ENCODE assay signal across 13 cellular contexts in the genomic region with DNA sequence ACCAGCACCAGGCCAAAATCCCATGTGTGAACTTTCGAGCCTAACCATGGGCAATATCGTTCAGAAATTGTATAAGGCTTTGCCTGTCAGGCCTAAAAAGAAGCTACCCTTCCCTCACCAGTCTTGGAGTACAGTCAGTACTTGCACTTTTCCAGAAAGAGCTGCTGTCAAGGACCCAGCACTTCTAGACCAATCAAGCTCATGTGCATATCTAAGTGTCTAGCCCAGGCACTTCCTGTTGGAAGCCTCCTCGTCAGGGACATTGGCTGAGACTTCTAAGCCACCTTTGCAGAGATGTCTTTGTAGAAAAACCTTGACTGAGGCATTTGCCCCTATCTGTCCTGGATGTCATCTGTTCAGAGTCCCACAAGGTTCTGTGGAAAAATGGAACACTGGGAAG.
"Had no signal": no experiment of that assay in that cellular context is flagged by ENCODE, and none has a peak within 500 bp of the region (broad histone marks: within the 10 kb centered on the region; RNA-seq: fewer than 3 reads in every experiment).

No MANE protein-coding gene starts in this region.

- DNase-seq: activated CD4-positive, alpha-beta T cell treated with anti-CD3 and anti-CD28 coated beads for 1 hour; activated CD4-positive, alpha-beta T cell treated with anti-CD3 and anti-CD28 coated beads, Interleukin-2, amount 50 U/mL, for 4 hours; activated naive CD4-positive, alpha-beta T cell treated with anti-CD3 and anti-CD28 coated beads, Interleukin-2, amount 10 ng/mL, durations not matched to agents 7 days and 5 days; activated T-cell treated with anti-CD3 and anti-CD28 coated beads, Interleukin-2, amount 50 U/mL, for 1 hour; cerebellar nuclear complex; midbrain; stimulated activated CD4-positive, alpha-beta T cell treated with anti-CD3 and anti-CD28 coated beads, Interleukin-12 subunit alpha, Interleukin-12 subunit beta, amount 100 ng/mL, for 4 hours; stimulated activated CD4-positive, alpha-beta T cell treated with anti-CD3 and anti-CD28 coated beads, Interleukin-2, amount 100 ng/mL, for 24 hours; stomach; T1000; testis; upper lobe of left lung had no signal

- ATAC-seq: gastroesophageal sphincter had no signal
